ENCODE assay signal across 13 cellular contexts in the genomic region with DNA sequence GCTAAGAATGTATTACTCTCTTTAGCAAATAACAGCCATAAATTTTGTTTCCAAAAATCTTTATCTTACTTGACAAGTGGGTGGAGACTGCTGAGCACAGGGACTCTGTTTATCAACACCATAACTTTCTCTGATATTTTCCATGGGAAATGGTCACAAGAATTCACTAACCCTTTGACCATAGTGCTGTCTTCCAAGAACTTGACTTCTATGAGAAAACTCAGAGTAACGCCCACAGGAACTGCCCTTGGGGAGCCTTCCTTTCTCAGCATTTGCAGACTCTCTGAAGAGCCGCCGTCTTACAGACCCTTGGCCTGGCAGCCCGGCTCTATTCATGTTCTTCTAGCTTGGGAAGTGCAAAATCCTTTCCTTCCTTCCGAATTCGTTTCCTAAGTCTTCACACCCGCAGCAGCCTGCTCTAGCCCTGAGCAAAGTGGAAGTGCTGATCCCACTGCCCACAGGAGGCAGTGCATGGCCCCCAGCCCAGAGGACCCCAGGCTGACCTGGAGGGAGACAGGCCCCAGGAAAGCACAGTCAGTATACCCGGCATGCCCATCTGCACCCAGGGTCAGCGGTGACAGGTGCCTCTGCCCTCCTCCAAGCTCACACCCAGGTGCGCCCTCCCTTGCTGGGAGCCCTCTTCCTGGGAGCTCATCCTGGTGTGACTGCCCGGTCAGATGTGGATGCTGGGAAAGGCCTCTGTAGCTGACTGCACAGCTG. TPM values are rescaled to one million over a fixed set of nuclear protein-coding genes. Genes with fewer than 3 reads are reported as not detected.
DNase-seq lines count a peak whose midpoint lies in the region; ATAC-seq, FAIRE-seq and TF ChIP-seq lines count a peak whose summit lies in the region.
"Had no signal": no experiment of that assay in that cellular context is flagged by ENCODE, and none has a peak within 500 bp of the region (broad histone marks: within the 10 kb centered on the region; RNA-seq: fewer than 3 reads in every experiment).

No MANE protein-coding gene starts in this region.

- no peaks in the 10 kb centered on the region for H3K9me3 ChIP-seq in astrocyte (ENCODE audit: insufficient read depth, low read depth, low read length)
- H3K9me3 ChIP-seq: sigmoid colon had no signal

- ATAC-seq in stimulated activated effector memory CD8-positive, alpha-beta T cell treated with anti-CD3 and anti-CD28 coated beads, Interleukin-12 subunit alpha, Interleukin-12 subunit beta, amount 100 ng/mL, for 72 hours: peak; percentile 33
- ATAC-seq in HG03045 (IDR thresholded peaks at IDR 0.05; ENCODE audit: unreplicated experiment): no peak

- peaks cover 7% of the 10 kb centered on the region for H3K36me3 ChIP-seq in astrocyte (ENCODE audit: insufficient read depth, low read length)
- H3K36me3 ChIP-seq: sigmoid colon had no signal

- no peak for FAIRE-seq in astrocyte (lab: Jason Lieb, UNC)
- FAIRE-seq: D721Med had no signal

- H3K27me3 ChIP-seq in astrocyte (ENCODE audit: insufficient read depth, low read length): no peaks in the 10 kb centered on the region
- H3K27me3 ChIP-seq: sigmoid colon had no signal

- H3K4me3 Mint-ChIP-seq in HFFc6: peak overlapping the region; percentile 47; the same call in 1 of the 2 replicates
- H3K4me3 Mint-ChIP-seq in astrocyte (ENCODE audit: unreplicated experiment): no peak overlapping the region
- H3K4me3 Mint-ChIP-seq in stimulated activated effector memory CD8-positive, alpha-beta T cell treated with anti-CD3 and anti-CD28 coated beads, Interleukin-12 subunit alpha, Interleukin-12 subunit beta, amount 100 ng/mL, for 72 hours: no peak overlapping the region

- peaks cover 33% of the 10 kb centered on the region for H3K36me3 Mint-ChIP-seq in HFFc6 (ENCODE audit: low read depth)
- peaks cover 9% of the 10 kb centered on the region for H3K36me3 Mint-ChIP-seq in astrocyte (ENCODE audit: low read depth, unreplicated experiment)
- no peaks in the 10 kb centered on the region for H3K36me3 Mint-ChIP-seq in stimulated activated effector memory CD8-positive, alpha-beta T cell treated with anti-CD3 and anti-CD28 coated beads, Interleukin-12 subunit alpha, Interleukin-12 subunit beta, amount 100 ng/mL, for 72 hours

- H3K4me1 ChIP-seq in astrocyte (ENCODE audit: insufficient read depth, low read length): peaks cover 39% of the 10 kb centered on the region

- H3K9ac ChIP-seq in astrocyte (ENCODE audit: low read length): no peak overlapping the region

- H3K9me3 Mint-ChIP-seq in HFFc6: no peaks in the 10 kb centered on the region; the same call in 1 of the 2 replicates
- H3K9me3 Mint-ChIP-seq in astrocyte (ENCODE audit: unreplicated experiment): no peaks in the 10 kb centered on the region
- no peaks in the 10 kb centered on the region for H3K9me3 Mint-ChIP-seq in stimulated activated effector memory CD8-positive, alpha-beta T cell treated with anti-CD3 and anti-CD28 coated beads, Interleukin-12 subunit alpha, Interleukin-12 subunit beta, amount 100 ng/mL, for 72 hours

- no peak for DNase-seq in HFFc6
- DNase-seq in astrocyte (ENCODE audit: low read depth): no peak
- DNase-seq in islet precursor cell: peak; percentile 47
- DNase-seq in stimulated activated effector memory CD8-positive, alpha-beta T cell treated with anti-CD3 and anti-CD28 coated beads, Interleukin-12 subunit alpha, Interleukin-12 subunit beta, amount 100 ng/mL, for 72 hours (ENCODE audit: low spot score in 2 of 2): no peak
- DNase-seq in NCI-H446 treated with DMSO at 0.1 percent for 48 hours (lab: John Stamatoyannopoulos, UW): no peak
- no peak for DNase-seq in NCI-H2029 treated with DMSO at 0.1 percent for 48 hours (lab: John Stamatoyannopoulos, UW)
- DNase-seq in stimulated activated naive CD4-positive, alpha-beta T cell treated with Interleukin-2 at 50 U/mL for 16 hours (lab: John Stamatoyannopoulos, UW): no peak
- DNase-seq: activated CD4-positive, alpha-beta T cell treated with anti-CD3 and anti-CD28 coated beads, Interleukin-2, amount 50 U/mL, for 4 hours; NCI-H510A; sigmoid colon had no signal

- H3K27ac ChIP-seq in astrocyte (ENCODE audit: low read depth, low read length): no peak overlapping the region
- H3K27ac ChIP-seq: epithelial cell of prostate had no signal

- peaks cover 99% of the 10 kb centered on the region for H3K79me2 ChIP-seq in astrocyte (ENCODE audit: insufficient read depth, low read length)

- peak overlapping the region; percentile 23 for H3K4me2 ChIP-seq in astrocyte (ENCODE audit: low read length)

- H3K27me3 Mint-ChIP-seq in HFFc6 (ENCODE audit: insufficient read depth): peaks cover 16% of the 10 kb centered on the region
- no peaks in the 10 kb centered on the region for H3K27me3 Mint-ChIP-seq in astrocyte (ENCODE audit: low read depth, unreplicated experiment)

- peaks cover 29% of the 10 kb centered on the region for H3K4me1 Mint-ChIP-seq in HFFc6 (ENCODE audit: low read depth)
- peaks cover 29% of the 10 kb centered on the region for H3K4me1 Mint-ChIP-seq in astrocyte (ENCODE audit: low read depth, unreplicated experiment)
- H3K4me1 Mint-ChIP-seq in stimulated activated effector memory CD8-positive, alpha-beta T cell treated with anti-CD3 and anti-CD28 coated beads, Interleukin-12 subunit alpha, Interleukin-12 subunit beta, amount 100 ng/mL, for 72 hours: peaks cover 19% of the 10 kb centered on the region

- no peak overlapping the region for H3K4me3 ChIP-seq in astrocyte (ENCODE audit: insufficient read depth, low read depth, low read length)
- H3K4me3 ChIP-seq: sigmoid colon had no signal

- TF ChIP-seq CTCF in HFFc6 (IDR thresholded peaks at IDR 0.05) (no peak), astrocyte (IDR thresholded peaks at IDR 0.05; ENCODE audit: insufficient read depth, low read depth, low read length) (no peak)

- H4K20me1 ChIP-seq in astrocyte (ENCODE audit: insufficient read depth, low read length): peaks cover 89% of the 10 kb centered on the region

- peak overlapping the region; percentile 78 for H3K27ac Mint-ChIP-seq in HFFc6
- no peak overlapping the region for H3K27ac Mint-ChIP-seq in astrocyte (ENCODE audit: unreplicated experiment)
- H3K27ac Mint-ChIP-seq in stimulated activated effector memory CD8-positive, alpha-beta T cell treated with anti-CD3 and anti-CD28 coated beads, Interleukin-12 subunit alpha, Interleukin-12 subunit beta, amount 100 ng/mL, for 72 hours: no peak overlapping the region

- H2AFZ ChIP-seq in astrocyte (ENCODE audit: low read depth, low read length): no peak overlapping the region

RNA-seq across cellular contexts. Expression of gene GAS6, which starts 10.2 kb away (rescaled TPM):
- total RNA-seq in HFFc6 (2021; fragmentation: NEBNext Ultra II Directional; extraction: Animal tissue kit (Norgen Biotek cat#: 25700)): 100 to 1,000 TPM; 669 to 813 (median 715) TPM
- 252 and 287 TPM in 2 replicates for total RNA-seq in astrocyte
